Comparison of ENCODE assay signal across 8 cellular contexts in the genomic region with DNA sequence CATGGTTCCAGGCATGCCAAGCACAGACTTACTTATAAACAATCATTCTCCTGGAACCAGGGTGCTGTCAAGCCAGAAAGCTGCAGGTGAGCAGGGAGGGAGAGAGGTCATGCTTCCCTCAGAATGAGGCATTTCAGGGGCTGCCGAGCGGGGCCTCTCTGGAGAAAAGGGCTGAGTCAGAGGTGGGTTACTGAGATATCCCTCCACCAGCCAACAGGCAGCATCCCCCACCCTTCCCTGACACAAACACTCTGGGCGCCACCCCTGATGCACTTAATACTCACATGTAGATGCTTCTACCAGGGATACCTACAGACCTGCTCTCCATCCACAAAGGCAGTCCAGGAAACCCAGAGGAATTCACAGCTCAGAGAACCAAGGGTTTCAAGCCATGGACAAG. TPM values are rescaled to one million over a fixed set of nuclear protein-coding genes. Genes with fewer than 3 reads are reported as not detected.
DNase-seq lines count a peak whose midpoint lies in the region; ATAC-seq lines count a peak whose summit lies in the region.

No MANE protein-coding gene starts in this region.

- peak overlapping the region; percentile 78 for H3K27ac ChIP-seq in CD4-positive, CD25-positive, alpha-beta regulatory T cell (ENCODE audit: insufficient read depth, low read length, poor library complexity, severe bottlenecking)
- H3K27ac ChIP-seq in cingulate gyrus (ENCODE audit: low read depth, low read length) (peak overlapping the region; percentile 90), SJCRH30 (no peak overlapping the region)

- H3K9me3 ChIP-seq in CD4-positive, CD25-positive, alpha-beta regulatory T cell (ENCODE audit: control insufficient read depth in 2 of 2, low read length in 2 of 2) = no peaks in the 10 kb centered on the region
- H3K9me3 ChIP-seq in NT2/D1 (ENCODE audit: insufficient read depth, low read length) (no peaks in the 10 kb centered on the region), SJCRH30 (replicated peaks) (no peaks in the 10 kb centered on the region)

- no peak for DNase-seq in CD4-positive, CD25-positive, alpha-beta regulatory T cell
- DNase-seq in NT2/D1 (ENCODE audit: low read depth, low spot score) = no peak
- no peak for DNase-seq in natural killer cell treated with Interleukin-12 subunit alpha and Interleukin-12 subunit beta and Interleukin-15 and Interleukin-18, amount 100 ng/mL, for 72 hours (ENCODE audit: low spot score)
- no peak for DNase-seq in SJCRH30
- DNase-seq in NCI-H1105 (lab: John Stamatoyannopoulos, UW) = no peak
- no peak for DNase-seq in dermis blood vessel endothelial cell

- H3K36me3 ChIP-seq in CD4-positive, CD25-positive, alpha-beta regulatory T cell (ENCODE audit: control insufficient read depth, insufficient read depth, low read length) = no peaks in the 10 kb centered on the region
- H3K36me3 ChIP-seq in NT2/D1 (ENCODE audit: insufficient read depth, insufficient read length, low read length) = peaks cover 47% of the 10 kb centered on the region
- no peaks in the 10 kb centered on the region for H3K36me3 ChIP-seq in SJCRH30

- no peaks in the 10 kb centered on the region for H3K27me3 Mint-ChIP-seq in CD4-positive, CD25-positive, alpha-beta regulatory T cell
- no peaks in the 10 kb centered on the region for H3K27me3 Mint-ChIP-seq in natural killer cell treated with Interleukin-12 subunit alpha and Interleukin-12 subunit beta and Interleukin-15 and Interleukin-18, amount 100 ng/mL, for 72 hours

- no peaks in the 10 kb centered on the region for H3K9me3 Mint-ChIP-seq in CD4-positive, CD25-positive, alpha-beta regulatory T cell
- no peaks in the 10 kb centered on the region for H3K9me3 Mint-ChIP-seq in natural killer cell treated with Interleukin-12 subunit alpha and Interleukin-12 subunit beta and Interleukin-15 and Interleukin-18, amount 100 ng/mL, for 72 hours

- H3K9ac ChIP-seq in NT2/D1 (ENCODE audit: insufficient read length, low read depth) = peak overlapping the region; percentile 52

- peaks cover 7 to 76% (median 47%) of the 10 kb centered on the region in 4 donors for H3K4me1 Mint-ChIP-seq in CD4-positive, CD25-positive, alpha-beta regulatory T cell
- peaks cover 48 to 50% of the 10 kb centered on the region in 2 donors for H3K4me1 Mint-ChIP-seq in natural killer cell treated with Interleukin-12 subunit alpha and Interleukin-12 subunit beta and Interleukin-15 and Interleukin-18, amount 100 ng/mL, for 72 hours (ENCODE audit: low read depth in 2 of 2)

- H3K27ac Mint-ChIP-seq in CD4-positive, CD25-positive, alpha-beta regulatory T cell = peak overlapping the region in 2 of 3 donors; percentile 52 to 96
- H3K27ac Mint-ChIP-seq in natural killer cell treated with Interleukin-12 subunit alpha and Interleukin-12 subunit beta and Interleukin-15 and Interleukin-18, amount 100 ng/mL, for 72 hours = peak overlapping the region; percentile 97 to 98

- H3K4me3 ChIP-seq in CD4-positive, CD25-positive, alpha-beta regulatory T cell (ENCODE audit: low read depth, low read length) = no peak overlapping the region
- no peak overlapping the region for H3K4me3 ChIP-seq in NT2/D1 (ENCODE audit: insufficient read length, low read depth)
- H3K4me3 ChIP-seq in SJCRH30 = no peak overlapping the region

- no peaks in the 10 kb centered on the region for H3K36me3 Mint-ChIP-seq in CD4-positive, CD25-positive, alpha-beta regulatory T cell
- H3K36me3 Mint-ChIP-seq in natural killer cell treated with Interleukin-12 subunit alpha and Interleukin-12 subunit beta and Interleukin-15 and Interleukin-18, amount 100 ng/mL, for 72 hours = no peaks in the 10 kb centered on the region

- ATAC-seq in CD4-positive, CD25-positive, alpha-beta regulatory T cell (ENCODE audit: low read depth in 2 of 2) = no peak
- ATAC-seq in natural killer cell treated with Interleukin-12 subunit alpha and Interleukin-12 subunit beta and Interleukin-15 and Interleukin-18, amount 100 ng/mL, for 72 hours = no peak
- no peak for ATAC-seq in GM18520 (IDR thresholded peaks at IDR 0.05; ENCODE audit: unreplicated experiment)

- peaks cover 69% of the 10 kb centered on the region for H3K4me1 ChIP-seq in CD4-positive, CD25-positive, alpha-beta regulatory T cell (ENCODE audit: control insufficient read depth, insufficient read depth, low read length, poor library complexity, severe bottlenecking)
- H3K4me1 ChIP-seq in NT2/D1 (ENCODE audit: insufficient read depth, insufficient read length) = peaks cover 34% of the 10 kb centered on the region
- peaks cover 27% of the 10 kb centered on the region for H3K4me1 ChIP-seq in SJCRH30

- no peaks in the 10 kb centered on the region for H3K27me3 ChIP-seq in CD4-positive, CD25-positive, alpha-beta regulatory T cell (ENCODE audit: control insufficient read depth, insufficient read depth, low read length)
- H3K27me3 ChIP-seq in NT2/D1 (ENCODE audit: insufficient read depth, insufficient read length) (no peaks in the 10 kb centered on the region), SJCRH30 (no peaks in the 10 kb centered on the region)

- H3K4me3 Mint-ChIP-seq in CD4-positive, CD25-positive, alpha-beta regulatory T cell = no peak overlapping the region
- no peak overlapping the region for H3K4me3 Mint-ChIP-seq in natural killer cell treated with Interleukin-12 subunit alpha and Interleukin-12 subunit beta and Interleukin-15 and Interleukin-18, amount 100 ng/mL, for 72 hours

RNA-seq across cellular contexts. Expression of gene STK40, which starts 13.1 kb away (rescaled TPM):
- 30.1 TPM for total RNA-seq in CD4-positive, CD25-positive, alpha-beta regulatory T cell
- 10 to 100 TPM; 27.1 to 36.4 (median 30.3) TPM for polyA plus RNA-seq in CD4-positive, CD25-positive, alpha-beta regulatory T cell
- total RNA-seq in natural killer cell treated with Interleukin-12 subunit alpha and Interleukin-12 subunit beta and Interleukin-15 and Interleukin-18, amount 100 ng/mL, for 72 hours = 10 to 100 TPM; 58.2 to 76.1 TPM
- 30.3 and 33.7 TPM in 2 replicates for total RNA-seq in SJCRH30 (2014; rRNA removed; shearing (Covaris generic))
- total RNA-seq in dermis blood vessel endothelial cell = 20.4 and 57.0 TPM in 2 replicates

RNA-seq across cellular contexts. Expression of gene LSM10, which starts 25.1 kb away (rescaled TPM):
- total RNA-seq in CD4-positive, CD25-positive, alpha-beta regulatory T cell = 33.8 TPM
- 100 to 1,000 TPM; 142 to 153 (median 145) TPM for polyA plus RNA-seq in CD4-positive, CD25-positive, alpha-beta regulatory T cell
- 10 to 100 TPM; 56.6 to 58.1 TPM for total RNA-seq in natural killer cell treated with Interleukin-12 subunit alpha and Interleukin-12 subunit beta and Interleukin-15 and Interleukin-18, amount 100 ng/mL, for 72 hours
- 14.6 and 15.4 TPM in 2 replicates for total RNA-seq in SJCRH30 (2014; rRNA removed; shearing (Covaris generic))
- 9.9 and 13.0 TPM in 2 replicates for total RNA-seq in dermis blood vessel endothelial cell

RNA-seq across cellular contexts. Expression of gene EVA1B, which starts 49.2 kb away (rescaled TPM):
- total RNA-seq in CD4-positive, CD25-positive, alpha-beta regulatory T cell = 12.7 TPM
- polyA plus RNA-seq in CD4-positive, CD25-positive, alpha-beta regulatory T cell = 10 to 100 TPM in 3 of 4 donors, 1 to 10 TPM in 1; 8.7 to 18.0 (median 12.9) TPM
- total RNA-seq in natural killer cell treated with Interleukin-12 subunit alpha and Interleukin-12 subunit beta and Interleukin-15 and Interleukin-18, amount 100 ng/mL, for 72 hours = 1 to 10 TPM; 5.8 to 6.3 TPM
- 5.8 and 6.9 TPM in 2 replicates for total RNA-seq in SJCRH30 (2014; rRNA removed; shearing (Covaris generic))
- total RNA-seq in dermis blood vessel endothelial cell = 105 and 192 TPM in 2 replicates
